9 cellular contexts compared by ENCODE assay signal in the genomic region with DNA sequence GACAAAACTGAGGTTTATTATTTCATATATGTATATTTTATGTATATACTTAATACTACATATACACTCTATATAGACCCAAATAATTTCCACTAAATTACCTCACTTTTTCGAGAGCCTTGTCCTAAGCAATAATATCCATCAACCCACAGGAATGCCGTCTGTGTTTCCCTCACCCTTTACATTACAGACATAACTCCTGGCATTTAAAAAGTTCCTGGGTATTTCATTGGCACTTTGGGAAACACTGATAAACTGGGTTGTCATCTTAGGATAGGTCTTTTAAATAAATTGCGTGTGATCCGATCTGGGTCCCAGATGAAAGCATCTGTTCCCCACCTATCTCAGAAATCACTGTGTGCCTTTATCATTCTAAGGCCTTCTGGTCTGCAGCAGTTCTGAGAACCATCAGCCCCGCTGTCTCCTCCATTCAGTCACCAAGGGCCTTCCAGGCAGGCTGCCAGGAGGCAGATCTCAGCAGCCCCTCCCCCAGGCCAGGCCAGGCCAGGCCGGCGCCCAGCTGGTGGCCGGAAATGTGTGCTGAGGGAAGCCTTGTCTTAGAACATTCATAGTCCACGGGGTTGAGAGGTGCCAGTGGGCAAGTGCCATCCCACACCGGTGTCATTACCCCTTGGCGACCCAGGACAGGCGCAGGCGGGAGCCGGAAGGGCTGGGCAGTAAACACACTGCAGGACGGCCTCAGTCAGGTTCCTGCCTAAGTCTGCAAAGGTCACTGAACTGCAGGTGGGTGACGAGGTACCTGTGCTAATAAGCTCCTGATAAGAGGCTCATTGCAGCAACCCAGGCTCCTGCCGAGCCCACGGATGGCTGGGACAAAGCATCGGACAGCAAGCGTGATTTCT. TPM values are rescaled to one million over a fixed set of nuclear protein-coding genes. Genes with fewer than 3 reads are reported as not detected.
A peak's percentile ranks its signal among the peaks of the same experiment; 100 is the strongest.
DNase-seq lines count a peak whose midpoint lies in the region; ATAC-seq and TF ChIP-seq lines count a peak whose summit lies in the region.
"Had no signal": no experiment of that assay in that cellular context is flagged by ENCODE, and none has a peak within 500 bp of the region (broad histone marks: within the 10 kb centered on the region; RNA-seq: fewer than 3 reads in every experiment).

No MANE protein-coding gene starts in this region.

- no peaks in the 10 kb centered on the region for H4K20me1 ChIP-seq in mammary epithelial cell (ENCODE audit: insufficient read depth, low read length)

- ATAC-seq in upper lobe of right lung (peak; percentile 79), HG03460 (IDR thresholded peaks at IDR 0.05; ENCODE audit: unreplicated experiment) (no peak), GM18909 (IDR thresholded peaks at IDR 0.05; ENCODE audit: poor library complexity, unreplicated experiment) (no peak), T-cell (replicated peaks in 1 of 4) (no peak)

- in situ Hi-C loops in mammary epithelial cell (cut with MboI; ENCODE audit: low sequenced_read_pairs in 2 of 2): no loop called here

- H3K27ac ChIP-seq in mammary epithelial cell (ENCODE audit: insufficient read depth, low read depth, low read length) (no peak overlapping the region), upper lobe of right lung (no peak overlapping the region)

- H3K27me3 Mint-ChIP-seq in MCF 10A (ENCODE audit: insufficient read depth, unreplicated experiment): no peaks in the 10 kb centered on the region
- H3K27me3 Mint-ChIP-seq in T-cell: peaks cover 41 to 69% of the 10 kb centered on the region in 2 donors

- H3K36me3 ChIP-seq in mammary epithelial cell (ENCODE audit: insufficient read depth, low read length) (no peaks in the 10 kb centered on the region), adipocyte (ENCODE audit: control insufficient read depth, insufficient read depth, low read length, severe bottlenecking) (no peaks in the 10 kb centered on the region), upper lobe of right lung (no peaks in the 10 kb centered on the region)

- H3K79me2 ChIP-seq in mammary epithelial cell (ENCODE audit: insufficient read depth, low read length): no peaks in the 10 kb centered on the region

- BruUV-seq in MCF 10A (replicated peaks; lab: Mats Ljungman, UMichigan): no TSS peak
- BruUV-seq in mammary epithelial cell (replicated peaks; lab: Mats Ljungman, UMichigan): no TSS peak

- no peak overlapping the region for H2AFZ ChIP-seq in mammary epithelial cell (ENCODE audit: low read depth, low read length)

- CTCF ChIA-PET in MCF 10A (lab: Yijun Ruan, JAX): no interaction called here
- CTCF ChIA-PET in mammary epithelial cell (lab: Charles Lee; ENCODE audit: low non-redundant PET): no interaction called here
- CTCF ChIA-PET in T-cell (lab: Charles Lee): no interaction called here

- intact Hi-C loops in MCF 10A (cut with micrococcal nuclease) (no loop called here), mammary epithelial cell (cut with micrococcal nuclease) (no loop called here), upper lobe of right lung (cut with DNase I) (no loop called here)

- H3K9ac ChIP-seq in mammary epithelial cell (ENCODE audit: insufficient read depth, low read length) (no peak overlapping the region), adipocyte (ENCODE audit: low read length) (no peak overlapping the region)

- no peak overlapping the region for H3K4me3 Mint-ChIP-seq in MCF 10A (ENCODE audit: unreplicated experiment)
- H3K4me3 Mint-ChIP-seq in T-cell: peak overlapping the region in 1 of 3 donors; percentile 30

- H3K4me1 Mint-ChIP-seq in MCF 10A (ENCODE audit: insufficient read depth, unreplicated experiment) (no peaks in the 10 kb centered on the region), T-cell (peaks cover 2 to 9% (median 7%) of the 10 kb centered on the region in 3 donors)

- H3K36me3 Mint-ChIP-seq in MCF 10A (ENCODE audit: insufficient read depth, unreplicated experiment) (no peaks in the 10 kb centered on the region), T-cell (no peaks in the 10 kb centered on the region)

- H3K9me3 ChIP-seq in mammary epithelial cell (replicated peaks; ENCODE audit: insufficient read depth, low read length) (no peaks in the 10 kb centered on the region), adipocyte (ENCODE audit: control insufficient read depth, low read length) (no peaks in the 10 kb centered on the region), upper lobe of right lung (no peaks in the 10 kb centered on the region)

- H3K4me2 ChIP-seq in mammary epithelial cell (ENCODE audit: insufficient read depth, low read depth, low read length): no peak overlapping the region

- peaks cover 4% of the 10 kb centered on the region for H3K4me1 ChIP-seq in mammary epithelial cell (ENCODE audit: insufficient read depth, low read length)
- H3K4me1 ChIP-seq in adipocyte (ENCODE audit: control insufficient read depth, insufficient read depth, low read length): peaks cover 2% of the 10 kb centered on the region
- H3K4me1 ChIP-seq in upper lobe of right lung: peaks cover 23% of the 10 kb centered on the region

- POLR2A ChIA-PET in MCF 10A (lab: Yijun Ruan, JAX) (no interaction called here), T-cell (lab: Charles Lee) (no interaction called here)

- no peak for TF ChIP-seq CTCF in MCF 10A (IDR thresholded peaks at IDR 0.05; ENCODE audit: unreplicated experiment)
- no peak for TF ChIP-seq CTCF in mammary epithelial cell (conservative IDR thresholded peaks at IDR 0.05 in 1 of 2, IDR thresholded peaks at IDR 0.05 in 1 of 2; ENCODE audit: extremely low read depth in 1 of 2, insufficient read depth in 1 of 2, low read depth in 1 of 2, low read length in 2 of 2)
- TF ChIP-seq CTCF in upper lobe of right lung (IDR thresholded peaks at IDR 0.05): no peak

- H3K9me3 Mint-ChIP-seq in MCF 10A (ENCODE audit: unreplicated experiment): no peaks in the 10 kb centered on the region
- no peaks in the 10 kb centered on the region for H3K9me3 Mint-ChIP-seq in T-cell

- dilution Hi-C loops in mammary epithelial cell (cut with HindIII; ENCODE audit: low sequenced_read_pairs): no loop called here

- no peak overlapping the region for H3K27ac Mint-ChIP-seq in MCF 10A (ENCODE audit: low read depth, unreplicated experiment)
- no peak overlapping the region for H3K27ac Mint-ChIP-seq in T-cell

- H3K27me3 ChIP-seq in mammary epithelial cell (ENCODE audit: insufficient read depth, low read length) (peaks cover 8% of the 10 kb centered on the region), adipocyte (replicated peaks; ENCODE audit: control insufficient read depth, insufficient read depth, low read length) (peaks cover 55% of the 10 kb centered on the region), upper lobe of right lung (peaks cover 80% of the 10 kb centered on the region)

- DNase-seq in MCF 10A (ENCODE audit: unreplicated experiment) (peak; percentile 66), mammary epithelial cell (no peak), adipocyte (ENCODE audit: low read depth) (peak; percentile 63), iris pigment epithelial cell (ENCODE audit: low read depth) (peak; percentile 55), upper lobe of right lung (peak; percentile 85), T-cell (no peak)

- H3K4me3 ChIP-seq in mammary epithelial cell (replicated peaks in 1 of 3; ENCODE audit: insufficient read depth in 1 of 3, low read depth in 2 of 3, low read length in 3 of 3): no peak overlapping the region
- H3K4me3 ChIP-seq in adipocyte (ENCODE audit: low read length): no peak overlapping the region
- H3K4me3 ChIP-seq in upper lobe of right lung: no peak overlapping the region

- 84% methylated on average over 16 of the region's 20 CpGs for WGBS in mammary epithelial cell (ENCODE audit: low coverage, missing lambda C conversion rate)

RNA-seq across cellular contexts. Expression of a gene that starts 3.3 kb away (rescaled TPM):
- not detected in 2 replicates for total RNA-seq in MCF 10A (2022)
- total RNA-seq in mammary epithelial cell: under 1 TPM in 1 of 2 donors, not detected in 1; 0.35 TPM
- 0.02 TPM for polyA plus RNA-seq in mammary epithelial cell
- not detected for polyA minus RNA-seq in mammary epithelial cell
- not detected for total RNA-seq in upper lobe of right lung
- total RNA-seq in T-cell: under 1 TPM in 1 of 5 donors, not detected in 4; 0.09 TPM
- polyA plus RNA-seq: BJ had no signal

RNA-seq across cellular contexts. Expression of a gene that starts 25.4 kb away (rescaled TPM):
- total RNA-seq in MCF 10A (2022) (31.5 and 34.2 TPM in 2 replicates), mammary epithelial cell (10 to 100 TPM; 20.2 to 34.4 TPM), upper lobe of right lung (25.7 TPM), T-cell (10 to 100 TPM; 31.8 to 64.2 (median 57.4) TPM)
- polyA plus RNA-seq in mammary epithelial cell: 15.9 TPM
- polyA minus RNA-seq in mammary epithelial cell: 8.8 TPM

RNA-seq across cellular contexts. Expression of a gene that starts 59.6 kb away (rescaled TPM):
- 96.6 and 106 TPM in 2 replicates for total RNA-seq in MCF 10A (2022)
- total RNA-seq in mammary epithelial cell: 100 to 1,000 TPM; 358 to 706 TPM
- polyA plus RNA-seq in mammary epithelial cell: 244 TPM
- 376 TPM for polyA minus RNA-seq in mammary epithelial cell
- 283 TPM for total RNA-seq in upper lobe of right lung
- total RNA-seq in T-cell: 1 to 10 TPM; 1.0 to 4.2 (median 2.8) TPM

Comparison
In these comparisons a context has a peak if more than half of its experiments do, and no peak if none do; other contexts are left out.
1. DNase-seq: peak in MCF 10A (single experiment), adipocyte (single experiment), iris pigment epithelial cell (single experiment) and upper lobe of right lung (single experiment); none in mammary epithelial cell (single experiment) and T-cell (0 of 34).
2. RNA of a gene that starts 59.6 kb away (total RNA-seq): 358 to 706 TPM in mammary epithelial cell, 283 TPM in upper lobe of right lung (single experiment) and 96.6 to 106 TPM in MCF 10A; 1.0 to 4.2 TPM in T-cell; every median in the first group is over 10 times any median in the second.